8 cellular contexts compared by ENCODE assay signal in the genomic region with DNA sequence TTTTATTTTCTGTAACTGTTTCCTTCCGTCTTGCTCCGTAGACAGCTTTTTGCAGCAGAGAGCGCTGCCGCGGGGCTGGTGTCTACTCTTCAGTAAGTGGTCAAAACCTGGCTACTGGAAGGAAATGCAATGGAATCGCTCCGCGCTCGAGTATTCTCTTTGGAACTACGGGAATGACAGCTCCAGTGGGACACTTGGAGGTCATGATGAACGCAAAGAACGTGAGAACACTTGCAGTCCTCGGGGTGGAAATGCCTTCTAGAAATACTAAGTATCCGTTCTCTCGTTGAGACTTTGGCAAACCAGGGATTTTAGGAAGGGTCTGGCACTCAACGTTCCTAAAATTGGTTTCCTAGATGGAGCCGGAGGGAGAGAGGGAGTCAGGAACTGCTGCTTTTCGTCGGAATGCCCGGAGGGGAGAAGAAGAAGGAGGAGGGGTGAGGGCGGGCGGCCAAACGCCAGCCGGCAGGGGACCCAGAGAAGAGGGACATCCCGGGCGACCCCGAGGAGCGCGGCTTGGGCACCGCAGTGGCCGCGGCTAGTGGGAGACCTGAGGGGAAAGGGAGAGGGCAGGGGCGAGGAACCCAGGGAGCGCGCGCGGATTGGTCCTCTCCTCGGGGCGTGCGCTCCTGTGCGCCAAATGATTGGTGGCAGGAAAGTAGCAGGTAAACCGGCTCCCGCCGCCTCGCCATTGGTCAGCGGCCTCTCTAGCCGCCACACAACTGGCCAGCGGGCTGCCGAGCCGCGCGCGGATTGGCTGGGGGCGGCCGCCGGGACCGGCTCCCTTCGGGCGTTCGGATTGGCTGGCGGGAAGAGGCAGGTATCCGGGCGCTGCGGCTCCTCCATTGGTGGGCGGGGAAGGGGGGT. TPM values are rescaled to one million over a fixed set of nuclear protein-coding genes. Genes with fewer than 3 reads are reported as not detected.
DNase-seq lines count a peak whose midpoint lies in the region; ATAC-seq and FAIRE-seq lines count a peak whose summit lies in the region.

No MANE protein-coding gene starts in this region.

- POLR2A ChIA-PET in CD4-positive, alpha-beta memory T cell (lab: Charles Lee; ENCODE audit: partially characterized antibody) = interaction anchor here (0.6 to 3.0 kb wide), 9 partner anchors 9 to 186 kb away, joined by 3 to 11 read pairs (median 3); partner anchors contain the start of gene BTBD10

- peaks cover 0 to 2% of the 10 kb centered on the region in 2 donors for H3K27me3 Mint-ChIP-seq in CD4-positive, alpha-beta memory T cell

- H3K36me3 ChIP-seq in CD4-positive, alpha-beta memory T cell (ENCODE audit: insufficient read depth, low read length) = no peaks in the 10 kb centered on the region

- CTCF ChIA-PET in CD4-positive, alpha-beta memory T cell (lab: Charles Lee; ENCODE audit: partially characterized antibody) = interaction anchor here (1.7 kb wide), 1 partner anchor 39 kb away, joined by 4 read pairs; no protein-coding TSS in a partner anchor

- H3K4me1 Mint-ChIP-seq in CD4-positive, alpha-beta memory T cell = peaks cover 32 to 51% (median 42%) of the 10 kb centered on the region in 4 donors

- FAIRE-seq in endometrium (lab: Jason Lieb, UNC) = peak; percentile 77

- peak overlapping the region; percentile 83 to 95 for H3K4me3 ChIP-seq in CD4-positive, alpha-beta memory T cell (ENCODE audit: low read length in 2 of 2)

- peak overlapping the region; percentile 71 for H3K27ac ChIP-seq in CD4-positive, alpha-beta memory T cell (ENCODE audit: low read depth, low read length)

- peaks cover 5% of the 10 kb centered on the region for H3K27me3 ChIP-seq in CD4-positive, alpha-beta memory T cell (ENCODE audit: insufficient read depth, low read length)

- H3K9me3 ChIP-seq in CD4-positive, alpha-beta memory T cell (ENCODE audit: control insufficient read depth in 1 of 2, low read length in 2 of 2) = no peaks in the 10 kb centered on the region

- ATAC-seq in GM19467 (IDR thresholded peaks at IDR 0.05; ENCODE audit: unreplicated experiment) = peak; percentile 88

- H3K9me3 Mint-ChIP-seq in CD4-positive, alpha-beta memory T cell = peaks cover 0 to 2% (median 0%) of the 10 kb centered on the region in 8 donors

- peak; percentile 97 to 98 (median 98) for DNase-seq in CD4-positive, alpha-beta memory T cell
- DNase-seq in HPDE6-E6E7 (ENCODE audit: extremely low spot score) = peak; percentile 98
- DNase-seq in NK-92 treated with Interleukin-12 subunit alpha and Interleukin-12 subunit beta, amount 100 ng/mL, for 24 hours (lab: John Stamatoyannopoulos, UW) = peak; percentile 100
- DNase-seq in activated CD8-positive, alpha-beta memory T cell treated with anti-CD3 and anti-CD28 coated beads, Interleukin-2, amount 50 U/mL, for 24 hours (ENCODE audit: extremely low read depth) = peak; percentile 88
- peak; percentile 100 for DNase-seq in mesenteric fat pad (ENCODE audit: low spot score)
- peak; percentile 88 for DNase-seq in stimulated activated CD8-positive, alpha-beta memory T cell treated with anti-CD3 and anti-CD28 coated beads, Interleukin-15, amount 100 ng/mL, for 1 hour (ENCODE audit: low read depth)

- peaks cover 3 to 19% of the 10 kb centered on the region in 2 donors for H3K36me3 Mint-ChIP-seq in CD4-positive, alpha-beta memory T cell

- H3K4me3 Mint-ChIP-seq in CD4-positive, alpha-beta memory T cell = peak overlapping the region; percentile 93 to 100 (median 98)

- intact Hi-C loops in CD4-positive, alpha-beta memory T cell (cut with micrococcal nuclease) = loop anchor here (1.0 to 5.0 kb wide), 6 partner anchors 38 to 391 kb away; partner anchors contain the start of genes BTBD10 and FAR1

- H3K27ac Mint-ChIP-seq in CD4-positive, alpha-beta memory T cell = peak overlapping the region; percentile 94 to 99 (median 96)

- H3K4me1 ChIP-seq in CD4-positive, alpha-beta memory T cell (ENCODE audit: insufficient read depth, low read length) = peaks cover 42% of the 10 kb centered on the region

RNA-seq across cellular contexts. Expression of gene BMAL1, which starts 0.5 kb away (rescaled TPM):
- 100 to 1,000 TPM; 101 to 112 TPM for total RNA-seq in CD4-positive, alpha-beta memory T cell
- polyA plus RNA-seq in CD4-positive, alpha-beta memory T cell = 10 to 100 TPM; 18.8 to 38.8 TPM
- total RNA-seq in mesenteric fat pad = 43.6 TPM

Comparison
In these comparisons a context has a peak if more than half of its experiments do, and no peak if none do; other contexts are left out.
1. Peak in every context shown above with its lines: DNase-seq, ATAC-seq, H3K4me3 ChIP-seq and H3K27ac ChIP-seq.